In genomic region chr6:100460650-100461204, GRCh38 we compare ENCODE assay signal across 12 cellular contexts. TPM values are rescaled to one million over a fixed set of nuclear protein-coding genes. Genes with fewer than 3 reads are reported as not detected.
DNase-seq lines count a peak whose midpoint lies in the region; ATAC-seq and TF ChIP-seq lines count a peak whose summit lies in the region.
"Had no signal": no experiment of that assay in that cellular context is flagged by ENCODE, and none has a peak within 500 bp of the region (broad histone marks: within the 10 kb centered on the region; RNA-seq: fewer than 3 reads in every experiment).

No MANE protein-coding gene starts in this region.

- H4K20me1 ChIP-seq in GM23338 (replicated peaks; ENCODE audit: insufficient read depth): peaks cover 43% of the 10 kb centered on the region
- no peaks in the 10 kb centered on the region for H4K20me1 ChIP-seq in PC-3 (ENCODE audit: low read length)

- POLR2A ChIA-PET in PC-3 (lab: Charles Lee; ENCODE audit: unreplicated experiment): no interaction called here

- peak; percentile 71 to 96 for TF ChIP-seq CTCF in GM23338 (conservative IDR thresholded peaks at IDR 0.05; ENCODE audit: low read depth in 2 of 2)
- peak; percentile 49 for TF ChIP-seq CTCF in PC-3 (conservative IDR thresholded peaks at IDR 0.05; ENCODE audit: low read depth, low read length)
- peak; percentile 89 for TF ChIP-seq CTCF in glutamatergic neuron (IDR thresholded peaks at IDR 0.05; ENCODE audit: partially characterized antibody, unreplicated experiment)

- H3K4me3 ChIP-seq in GM23338 (peak overlapping the region; percentile 55), PC-3 (ENCODE audit: low read length) (no peak overlapping the region)

- H3K4me2 ChIP-seq in GM23338 (peak overlapping the region; percentile 82), PC-3 (ENCODE audit: low read length) (no peak overlapping the region)

- H3K27ac Mint-ChIP-seq in GM23338: no peak overlapping the region
- H3K27ac Mint-ChIP-seq in glutamatergic neuron (ENCODE audit: unreplicated experiment): peak overlapping the region; percentile 97
- H3K27ac Mint-ChIP-seq in stimulated activated naive B cell treated with anti-CD40 and anti-IgM and Interleukin-4, amounts not matched to agents 10 μg/mL and 1 μg/mL and 100 μg/mL, for 72 hours: no peak overlapping the region

- H3K36me3 ChIP-seq in GM23338 (ENCODE audit: insufficient read depth): no peaks in the 10 kb centered on the region
- no peaks in the 10 kb centered on the region for H3K36me3 ChIP-seq in PC-3 (ENCODE audit: low read depth, low read length)

- H3K4me1 ChIP-seq in GM23338 (ENCODE audit: insufficient read depth) (peaks cover 75% of the 10 kb centered on the region), PC-3 (ENCODE audit: insufficient read depth, low read length) (no peaks in the 10 kb centered on the region)

- H3K27ac ChIP-seq in GM23338 (ENCODE audit: low read depth) (no peak overlapping the region), PC-3 (ENCODE audit: low read length) (no peak overlapping the region)

- H3K36me3 Mint-ChIP-seq in GM23338 (ENCODE audit: low read depth) (peaks cover 2% of the 10 kb centered on the region; the same call in 1 of the 3 replicates), glutamatergic neuron (ENCODE audit: unreplicated experiment) (no peaks in the 10 kb centered on the region)
- H3K36me3 Mint-ChIP-seq in stimulated activated naive B cell treated with anti-CD40 and anti-IgM and Interleukin-4, amounts not matched to agents 10 μg/mL and 1 μg/mL and 100 μg/mL, for 72 hours: peaks cover 3% of the 10 kb centered on the region in 2 donors

- DNase-seq in ACHN: peak; percentile 67
- peak; percentile 81 for DNase-seq in GM23338 (ENCODE audit: low spot score)
- DNase-seq in PC-3: no peak
- DNase-seq in glutamatergic neuron: no peak
- DNase-seq in stimulated activated CD4-positive, alpha-beta T cell treated with anti-CD3 and anti-CD28 coated beads, Interleukin-4, amount 100 ng/mL, for 24 hours: no peak
- no peak for DNase-seq in stimulated activated naive B cell treated with anti-CD40 and anti-IgM and Interleukin-4, amounts not matched to agents 10 μg/mL and 1 μg/mL and 100 μg/mL, for 72 hours
- DNase-seq in stimulated activated CD4-positive, alpha-beta T cell treated with anti-CD3 and anti-CD28 coated beads, Interleukin-4, amount 100 ng/mL, for 1 hour: no peak
- DNase-seq: GF-D8, RPMI8226, small intestine had no signal

- H3K27me3 ChIP-seq in GM23338 (ENCODE audit: insufficient read depth): peaks cover 100% of the 10 kb centered on the region
- H3K27me3 ChIP-seq in PC-3 (ENCODE audit: low read length): no peaks in the 10 kb centered on the region

- H2AFZ ChIP-seq in GM23338 (no peak overlapping the region), PC-3 (ENCODE audit: low read length) (no peak overlapping the region)

- no peaks in the 10 kb centered on the region for H3K9me3 ChIP-seq in PC-3 (ENCODE audit: low read length)

- H3K4me3 Mint-ChIP-seq in GM23338 (peak overlapping the region; percentile 59), glutamatergic neuron (ENCODE audit: unreplicated experiment) (peak overlapping the region; percentile 96)
- no peak overlapping the region for H3K4me3 Mint-ChIP-seq in stimulated activated naive B cell treated with anti-CD40 and anti-IgM and Interleukin-4, amounts not matched to agents 10 μg/mL and 1 μg/mL and 100 μg/mL, for 72 hours

- no peak overlapping the region for H3K9ac ChIP-seq in PC-3 (ENCODE audit: low read length)

- H3K9me2 ChIP-seq in GM23338 (ENCODE audit: insufficient read depth) (no peaks in the 10 kb centered on the region), PC-3 (replicated peaks; ENCODE audit: low read length) (no peaks in the 10 kb centered on the region)

- no TSS peak for BruUV-seq in PC-3 (replicated peaks; lab: Mats Ljungman, UMichigan)

- CTCF ChIA-PET in PC-3 (lab: Charles Lee): interaction anchor here (0.6 kb wide), 1 partner anchor 115 kb away, joined by 9 read pairs; no protein-coding TSS in a partner anchor

- H3K27me3 Mint-ChIP-seq in GM23338 (ENCODE audit: insufficient read depth, low read depth, poor library complexity) (peaks cover 53% of the 10 kb centered on the region), glutamatergic neuron (ENCODE audit: unreplicated experiment) (peaks cover 46% of the 10 kb centered on the region)
- H3K27me3 Mint-ChIP-seq in stimulated activated naive B cell treated with anti-CD40 and anti-IgM and Interleukin-4, amounts not matched to agents 10 μg/mL and 1 μg/mL and 100 μg/mL, for 72 hours: peaks cover 76 to 94% of the 10 kb centered on the region in 2 donors

- in situ Hi-C loops in ACHN (cut with HindIII; ENCODE audit: low pct_ligation_motif_present, low pct_unique_long_range_greater_than_20kb, low sequenced_read_pairs): loop anchor here (25.0 kb wide), 1 partner anchor 348 kb away; no protein-coding TSS in a partner anchor

- H3K4me1 Mint-ChIP-seq in GM23338: peaks cover 64% of the 10 kb centered on the region
- H3K4me1 Mint-ChIP-seq in glutamatergic neuron (ENCODE audit: low read depth, unreplicated experiment): peaks cover 22% of the 10 kb centered on the region
- peaks cover 3 to 11% of the 10 kb centered on the region in 2 donors for H3K4me1 Mint-ChIP-seq in stimulated activated naive B cell treated with anti-CD40 and anti-IgM and Interleukin-4, amounts not matched to agents 10 μg/mL and 1 μg/mL and 100 μg/mL, for 72 hours

- H3K9me3 Mint-ChIP-seq in GM23338: no peaks in the 10 kb centered on the region; the same call in 2 of the 3 replicates
- peaks cover 50% of the 10 kb centered on the region for H3K9me3 Mint-ChIP-seq in glutamatergic neuron (ENCODE audit: unreplicated experiment)
- H3K9me3 Mint-ChIP-seq in stimulated activated naive B cell treated with anti-CD40 and anti-IgM and Interleukin-4, amounts not matched to agents 10 μg/mL and 1 μg/mL and 100 μg/mL, for 72 hours: peaks cover 4 to 7% of the 10 kb centered on the region in 2 donors

- H3F3A ChIP-seq in GM23338 (replicated peaks; ENCODE audit: low read depth) (peaks cover 34% of the 10 kb centered on the region), PC-3 (ENCODE audit: low read length, unreplicated experiment) (no peaks in the 10 kb centered on the region)

- ATAC-seq in GM23338 (no peak), PC-3 (no peak), HG02981 (IDR thresholded peaks at IDR 0.05; ENCODE audit: unreplicated experiment) (no peak)
- no peak for ATAC-seq in stimulated activated naive B cell treated with anti-CD40 and anti-IgM and Interleukin-4, amounts not matched to agents 10 μg/mL and 1 μg/mL and 100 μg/mL, for 72 hours (replicated peaks)

- intact Hi-C loops in PC-3 (cut with micrococcal nuclease): no loop called here

- H3K79me2 ChIP-seq in GM23338 (replicated peaks; ENCODE audit: insufficient read depth): no peaks in the 10 kb centered on the region
- H3K79me2 ChIP-seq in PC-3 (ENCODE audit: low read length): no peaks in the 10 kb centered on the region

TF ChIP-seq in GM23338, 12 proteins besides CTCF, POLR2A, EP300 and RAD21 (continues in another document):
- TF ChIP-seq ETS1 (IDR thresholded peaks at IDR 0.05): no peak
- no peak for TF ChIP-seq JUNB (IDR thresholded peaks at IDR 0.05; ENCODE audit: unreplicated experiment)
- TF ChIP-seq ZNF331 (CRISPR knock-in tag; IDR thresholded peaks at IDR 0.05; ENCODE audit: low read depth): no peak

RNA-seq across cellular contexts. Expression of gene SIM1, which starts 4.0 kb away (rescaled TPM):
- 0.23 and 0.49 TPM in 2 replicates for total RNA-seq in GM23338 (2014; rRNA removed; shearing (Covaris generic))
- polyA plus RNA-seq in GM23338 (2016; fragmentation: Nextera tagmentation; extraction: Ambion mirVana): 0.14 and 0.42 TPM in 2 replicates
- total RNA-seq in PC-3 (2014; rRNA removed) (not detected in 2 replicates), glutamatergic neuron (ENCODE audit: unreplicated experiment) (49.8 TPM)
- total RNA-seq: glomerular endothelial cell had no signal
- polyA plus RNA-seq: small intestine had no signal

Comparison
In these comparisons a context has a peak if more than half of its experiments do, and no peak if none do; other contexts are left out.
1. DNase-seq: peak in ACHN (single experiment) and GM23338 (single experiment); none in PC-3 (single experiment), glutamatergic neuron (single experiment), stimulated activated CD4-positive, alpha-beta T cell treated with anti-CD3 and anti-CD28 coated beads, Interleukin-4, amount 100 ng/mL, for 24 hours (single experiment), stimulated activated naive B cell treated with anti-CD40 and anti-IgM and Interleukin-4, amounts not matched to agents 10 μg/mL and 1 μg/mL and 100 μg/mL, for 72 hours (single experiment) and stimulated activated CD4-positive, alpha-beta T cell treated with anti-CD3 and anti-CD28 coated beads, Interleukin-4, amount 100 ng/mL, for 1 hour (single experiment).
2. H3K4me3 Mint-ChIP-seq: peak in GM23338 (single experiment) and glutamatergic neuron (single experiment); none in stimulated activated naive B cell treated with anti-CD40 and anti-IgM and Interleukin-4, amounts not matched to agents 10 μg/mL and 1 μg/mL and 100 μg/mL, for 72 hours (0 of 2).
3. RNA of gene SIM1, which starts 4.0 kb away (total RNA-seq): 49.8 TPM in glutamatergic neuron (single experiment); 0.23 to 0.49 TPM in GM23338 and not detected in PC-3; every median in the first group is over 10 times any median in the second.
4. Peak in every context shown above with its lines, with median percentiles within 50 percentile points of each other: CTCF ChIP-seq.